18 cellular contexts compared by ENCODE assay signal in the genomic region with DNA sequence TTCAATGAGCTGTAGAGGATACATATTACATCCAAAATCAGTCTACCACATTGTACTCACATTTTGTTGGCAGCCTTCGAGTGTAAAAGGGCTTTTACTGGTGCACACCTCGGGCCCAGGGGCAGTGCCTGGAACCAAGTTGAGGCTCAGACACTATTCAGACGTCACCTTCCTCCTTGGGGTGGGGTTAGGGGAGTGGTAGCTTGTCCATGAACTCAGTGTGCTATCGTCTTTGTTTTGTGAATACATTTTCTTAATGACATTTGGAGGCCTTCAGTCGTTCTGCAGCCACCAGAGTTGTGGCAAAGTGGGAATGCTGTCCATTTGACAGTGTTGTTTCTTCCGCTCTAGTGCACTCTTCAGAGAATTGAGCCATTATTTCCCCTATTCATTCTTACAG.
"Had no signal": no experiment of that assay in that cellular context is flagged by ENCODE, and none has a peak within 500 bp of the region (broad histone marks: within the 10 kb centered on the region; RNA-seq: fewer than 3 reads in every experiment).

No MANE protein-coding gene starts in this region.

- H3K4me3 Mint-ChIP-seq: activated CD4-positive, alpha-beta T cell treated with anti-CD3 and anti-CD28 coated beads, Interleukin-2, amount 10 ng/mL, durations not matched to agents 7 days and 5 days; activated naive CD8-positive, alpha-beta T cell treated with anti-CD3 and anti-CD28 coated beads, Interleukin-2, amount 10 ng/mL, durations not matched to agents 7 days and 5 days; activated T-helper 1 cell treated with anti-CD3 and anti-CD28 coated beads, Interleukin-12 subunit alpha, Interleukin-12 subunit beta, Interleukin-2, Interleukin-4 antibody, amounts not matched to agents 30 ng/mL and 10 ng/mL and 1 ng/mL, durations not matched to agents 14 hours and 24 hours and 36 hours; endodermal cell; neural crest cell; T-helper 2 cell treated with Interferon-gamma antibody and Interleukin-4, amounts not matched to agents 5 μg/mL and 100 μg/mL, for 36 hours had no signal

- H3K27ac Mint-ChIP-seq: activated CD4-positive, alpha-beta T cell treated with anti-CD3 and anti-CD28 coated beads, Interleukin-2, amount 10 ng/mL, durations not matched to agents 7 days and 5 days; activated naive CD8-positive, alpha-beta T cell treated with anti-CD3 and anti-CD28 coated beads, Interleukin-2, amount 10 ng/mL, durations not matched to agents 7 days and 5 days; activated T-helper 1 cell treated with anti-CD3 and anti-CD28 coated beads, Interleukin-12 subunit alpha, Interleukin-12 subunit beta, Interleukin-2, Interleukin-4 antibody, amounts not matched to agents 30 ng/mL and 10 ng/mL and 1 ng/mL, durations not matched to agents 14 hours and 24 hours and 36 hours; endodermal cell; T-helper 2 cell treated with Interferon-gamma antibody and Interleukin-4, amounts not matched to agents 5 μg/mL and 100 μg/mL, for 36 hours had no signal

- H3K4me1 ChIP-seq: breast epithelium had no signal

- H3K4me3 ChIP-seq: breast epithelium, left ventricle myocardium inferior, ovary, spleen, stomach, tibial nerve had no signal

- H3K9me3 ChIP-seq: breast epithelium, left ventricle myocardium inferior, ovary, spleen, stomach, tibial nerve had no signal

- H3K27me3 ChIP-seq: breast epithelium, ovary, spleen, stomach, tibial nerve had no signal

- H3K9me3 Mint-ChIP-seq: activated CD4-positive, alpha-beta T cell treated with anti-CD3 and anti-CD28 coated beads, Interleukin-2, amount 10 ng/mL, durations not matched to agents 7 days and 5 days; activated naive CD8-positive, alpha-beta T cell treated with anti-CD3 and anti-CD28 coated beads, Interleukin-2, amount 10 ng/mL, durations not matched to agents 7 days and 5 days; activated T-helper 1 cell treated with anti-CD3 and anti-CD28 coated beads, Interleukin-12 subunit alpha, Interleukin-12 subunit beta, Interleukin-2, Interleukin-4 antibody, amounts not matched to agents 30 ng/mL and 10 ng/mL and 1 ng/mL, durations not matched to agents 14 hours and 24 hours and 36 hours; endodermal cell; neural crest cell; T-helper 2 cell treated with Interferon-gamma antibody and Interleukin-4, amounts not matched to agents 5 μg/mL and 100 μg/mL, for 36 hours had no signal

- H3K36me3 ChIP-seq: ovary had no signal

- H3K27ac ChIP-seq: breast epithelium, left ventricle myocardium inferior, ovary, spleen, stomach, tibial nerve had no signal

- H3K4me1 Mint-ChIP-seq: activated CD4-positive, alpha-beta T cell treated with anti-CD3 and anti-CD28 coated beads, Interleukin-2, amount 10 ng/mL, durations not matched to agents 7 days and 5 days; activated naive CD8-positive, alpha-beta T cell treated with anti-CD3 and anti-CD28 coated beads, Interleukin-2, amount 10 ng/mL, durations not matched to agents 7 days and 5 days; endodermal cell had no signal

- H3K27me3 Mint-ChIP-seq: activated CD4-positive, alpha-beta T cell treated with anti-CD3 and anti-CD28 coated beads, Interleukin-2, amount 10 ng/mL, durations not matched to agents 7 days and 5 days; activated naive CD8-positive, alpha-beta T cell treated with anti-CD3 and anti-CD28 coated beads, Interleukin-2, amount 10 ng/mL, durations not matched to agents 7 days and 5 days had no signal

- DNase-seq: activated CD4-positive, alpha-beta T cell treated with anti-CD3 and anti-CD28 coated beads, Interleukin-2, amount 10 ng/mL, durations not matched to agents 7 days and 5 days; activated CD4-positive, CD25-positive, alpha-beta regulatory T cell; activated naive CD8-positive, alpha-beta T cell treated with anti-CD3 and anti-CD28 coated beads, Interleukin-2, amount 10 ng/mL, durations not matched to agents 7 days and 5 days; anterior cingulate cortex; cerebellar nuclear complex; endodermal cell; hypothalamus; kidney; left ventricle myocardium inferior; ovary; spleen; stimulated activated CD4-positive, alpha-beta T cell treated with anti-CD3 and anti-CD28 coated beads, Interleukin-1b, Interleukin-23, amount 100 ng/mL, for 48 hours; stomach had no signal
